ENCODE assay signal across 8 cellular contexts in the genomic region with DNA sequence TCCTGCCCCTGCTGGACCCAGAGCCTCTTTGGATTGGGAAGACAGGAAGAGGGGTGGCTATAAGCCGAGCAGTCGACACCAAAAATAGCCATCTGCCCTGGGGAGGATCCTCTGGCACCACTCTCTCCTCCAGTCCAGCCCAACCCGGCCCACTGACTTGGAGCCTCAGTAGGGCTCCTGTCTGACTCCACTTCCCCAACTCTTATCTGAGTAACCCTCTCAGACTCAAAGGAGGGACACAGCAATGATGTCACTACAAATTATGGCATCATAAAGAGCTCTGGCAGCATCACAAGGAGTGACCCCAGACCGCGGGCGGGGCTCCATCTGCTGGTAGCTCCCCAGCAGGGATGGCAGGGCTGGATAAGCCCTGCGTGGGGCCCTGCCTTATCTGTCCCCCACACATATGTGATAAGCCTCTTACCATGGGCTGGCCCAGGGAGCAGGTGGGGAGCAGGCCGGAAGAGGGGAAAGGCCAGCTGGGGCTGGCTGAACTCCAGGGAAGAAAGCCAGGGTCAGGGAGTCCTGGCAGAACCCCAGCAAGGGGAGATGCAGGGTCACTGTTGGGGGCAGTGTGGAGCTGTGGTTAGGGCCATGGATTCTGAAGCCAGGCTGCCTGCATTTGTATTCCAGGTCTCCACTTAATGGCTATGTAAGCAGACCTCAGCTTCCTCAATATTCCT. TPM values are rescaled to one million over a fixed set of nuclear protein-coding genes. Genes with fewer than 3 reads are reported as not detected.
A peak's percentile ranks its signal among the peaks of the same experiment; 100 is the strongest.
DNase-seq lines count a peak whose midpoint lies in the region; ATAC-seq and TF ChIP-seq lines count a peak whose summit lies in the region.

No MANE protein-coding gene starts in this region.

- TF ChIP-seq CTCF in Panc1 (IDR thresholded peaks at IDR 0.05) (no peak), neural progenitor cell (IDR thresholded peaks at IDR 0.05) (peak; percentile 32)

- H3K4me2 ChIP-seq in neural progenitor cell, result no peak overlapping the region

- H3K36me3 ChIP-seq in CD8-positive, alpha-beta memory T cell (ENCODE audit: insufficient read depth, low read length), result no peaks in the 10 kb centered on the region
- H3K36me3 ChIP-seq in Panc1 (ENCODE audit: control insufficient read depth, insufficient read depth, low read length) (no peaks in the 10 kb centered on the region; the same call in 1 of the 2 replicates), neural progenitor cell (no peaks in the 10 kb centered on the region)

- peak overlapping the region; percentile 30 for H3K27ac ChIP-seq in CD8-positive, alpha-beta memory T cell (ENCODE audit: low read depth, low read length)
- no peak overlapping the region for H3K27ac ChIP-seq in Panc1 (ENCODE audit: low read length)
- H3K27ac ChIP-seq in neural progenitor cell, result no peak overlapping the region

- peaks cover 0 to 19% (median 12%) of the 10 kb centered on the region in 3 donors for H3K4me1 Mint-ChIP-seq in CD8-positive, alpha-beta memory T cell
- peaks cover 43% of the 10 kb centered on the region for H3K4me1 Mint-ChIP-seq in neural progenitor cell

- H2AFZ ChIP-seq in neural progenitor cell (replicated peaks), result no peak overlapping the region

- H3K4me1 ChIP-seq in CD8-positive, alpha-beta memory T cell (ENCODE audit: insufficient read depth, low read length), result no peaks in the 10 kb centered on the region
- peaks cover 6% of the 10 kb centered on the region; the same call in 1 of the 2 replicates for H3K4me1 ChIP-seq in Panc1 (ENCODE audit: control insufficient read depth, insufficient read depth, low read length)
- peaks cover 21% of the 10 kb centered on the region for H3K4me1 ChIP-seq in neural progenitor cell

- CTCF ChIA-PET in CD8-positive, alpha-beta memory T cell (lab: Charles Lee), result interaction anchor here (0.7 to 5.7 kb wide), 21 partner anchors 9 to 1098 kb away, joined by 3 to 108 read pairs (median 3); a partner anchor contains a TSS
- CTCF ChIA-PET in Panc1 (lab: Charles Lee), result interaction anchor here (3.1 to 3.2 kb wide), 2 partner anchors 13 to 30 kb away, joined by 13 to 20 read pairs; no protein-coding TSS in a partner anchor

- H3K27ac Mint-ChIP-seq in CD8-positive, alpha-beta memory T cell, result peak overlapping the region in 2 of 8 donors; percentile 63 to 72
- H3K27ac Mint-ChIP-seq in neural progenitor cell, result peak overlapping the region; percentile 47

- POLR2A ChIA-PET in CD8-positive, alpha-beta memory T cell (lab: Charles Lee), result interaction anchor here (0.9 kb wide), 2 partner anchors 21 to 30 kb away, joined by 3 read pairs; no protein-coding TSS in a partner anchor
- POLR2A ChIA-PET in Panc1 (lab: Charles Lee), result no interaction called here

- H3K9ac ChIP-seq in neural progenitor cell, result no peak overlapping the region

- no peak for DNase-seq in CD8-positive, alpha-beta memory T cell
- no peak for DNase-seq in Panc1 (ENCODE audit: low read depth, low spot score)
- DNase-seq in erythroblast (lab: John Stamatoyannopoulos, UW), result peak; percentile 98 to 100
- peak; percentile 55 for DNase-seq in neural progenitor cell (ENCODE audit: low spot score)
- DNase-seq in middle frontal gyrus (ENCODE audit: extremely low spot score, low spot score), result no peak
- DNase-seq in HPDE6-E6E7 (ENCODE audit: extremely low spot score), result no peak

- H3K9me3 ChIP-seq in CD8-positive, alpha-beta memory T cell (ENCODE audit: low read length), result no peaks in the 10 kb centered on the region
- no peaks in the 10 kb centered on the region for H3K9me3 ChIP-seq in Panc1 (ENCODE audit: control insufficient read depth, insufficient read depth, low read depth, low read length)
- no peaks in the 10 kb centered on the region for H3K9me3 ChIP-seq in neural progenitor cell (ENCODE audit: low read depth)

- H3F3A ChIP-seq in neural progenitor cell (ENCODE audit: low read depth), result peaks cover 27% of the 10 kb centered on the region

- intact Hi-C loops in Panc1 (cut with micrococcal nuclease; ENCODE audit: unreplicated experiment), result loop anchor here (1.0 to 5.0 kb wide), 2 partner anchors 31 to 44 kb away; a partner anchor contains a TSS

- no peak overlapping the region for H3K4me3 ChIP-seq in CD8-positive, alpha-beta memory T cell (ENCODE audit: low read length)
- H3K4me3 ChIP-seq in Panc1 (ENCODE audit: low read depth in 2 of 2, low read length in 2 of 2) (no peak overlapping the region), neural progenitor cell (no peak overlapping the region)

- no peak overlapping the region for H3K4me3 Mint-ChIP-seq in CD8-positive, alpha-beta memory T cell
- no peak overlapping the region for H3K4me3 Mint-ChIP-seq in neural progenitor cell

- no peaks in the 10 kb centered on the region for H3K27me3 ChIP-seq in CD8-positive, alpha-beta memory T cell (ENCODE audit: insufficient read depth, low read length, poor library complexity, severe bottlenecking)
- H3K27me3 ChIP-seq in Panc1 (ENCODE audit: control insufficient read depth, insufficient read depth, low read length), result no peaks in the 10 kb centered on the region
- H3K27me3 ChIP-seq in neural progenitor cell, result no peaks in the 10 kb centered on the region

- in situ Hi-C loops in Panc1 (cut with HindIII; ENCODE audit: low pct_unique_long_range_greater_than_20kb, low sequenced_read_pairs), result no loop called here

- no TSS peak for BruUV-seq in Panc1 (replicated peaks; lab: Mats Ljungman, UMichigan)

- no peaks in the 10 kb centered on the region for H3K9me3 Mint-ChIP-seq in CD8-positive, alpha-beta memory T cell
- no peaks in the 10 kb centered on the region for H3K9me3 Mint-ChIP-seq in neural progenitor cell

- H3K79me2 ChIP-seq in neural progenitor cell (ENCODE audit: low read depth), result no peaks in the 10 kb centered on the region

- peaks cover 0 to 2% (median 0%) of the 10 kb centered on the region in 3 donors for H3K36me3 Mint-ChIP-seq in CD8-positive, alpha-beta memory T cell
- H3K36me3 Mint-ChIP-seq in neural progenitor cell, result no peaks in the 10 kb centered on the region

- H3K27me3 Mint-ChIP-seq in CD8-positive, alpha-beta memory T cell, result peaks cover 0 to 6% of the 10 kb centered on the region in 2 donors
- H3K27me3 Mint-ChIP-seq in neural progenitor cell (ENCODE audit: insufficient read depth, low read depth), result peaks cover 6% of the 10 kb centered on the region

- ATAC-seq in Panc1, result peak; percentile 47
- no peak for ATAC-seq in HG03354 (IDR thresholded peaks at IDR 0.05; ENCODE audit: poor library complexity, severe bottlenecking, unreplicated experiment)
- ATAC-seq in HG03469 (IDR thresholded peaks at IDR 0.05; ENCODE audit: unreplicated experiment), result no peak

- H4K20me1 ChIP-seq in neural progenitor cell (ENCODE audit: low read depth), result no peaks in the 10 kb centered on the region

- peak; percentile 81 for TF ChIP-seq POLR2A in erythroblast (IDR thresholded peaks at IDR 0.05; ENCODE audit: low read length)

RNA-seq across cellular contexts. Expression of a gene that starts 4.6 kb away (rescaled TPM):
- total RNA-seq in CD8-positive, alpha-beta memory T cell, result 1 to 10 TPM; 6.8 to 7.3 TPM
- polyA plus RNA-seq in CD8-positive, alpha-beta memory T cell, result 0.21 TPM
- total RNA-seq in Panc1 (2021; ENCODE audit: unreplicated experiment) (9.2 TPM), neural progenitor cell (ENCODE audit: low replicate concordance) (1.4 and 5.6 TPM in 2 replicates)
- polyA plus RNA-seq in Panc1 (2012; ENCODE audit: insufficient read length), result 24.4 TPM

RNA-seq across cellular contexts. Expression of a gene that starts 44.5 kb away (rescaled TPM):
- 1 to 10 TPM; 2.7 to 3.4 TPM for total RNA-seq in CD8-positive, alpha-beta memory T cell
- polyA plus RNA-seq in CD8-positive, alpha-beta memory T cell, result 0.43 TPM
- total RNA-seq in Panc1 (2021; ENCODE audit: unreplicated experiment) (24.4 TPM), neural progenitor cell (ENCODE audit: low replicate concordance) (3.3 and 13.5 TPM in 2 replicates)
- 27.3 TPM for polyA plus RNA-seq in Panc1 (2012; ENCODE audit: insufficient read length)

RNA-seq across cellular contexts. Expression of a gene that starts 56.9 kb away (rescaled TPM):
- 10 to 100 TPM; 39.7 to 41.7 TPM for total RNA-seq in CD8-positive, alpha-beta memory T cell
- polyA plus RNA-seq in CD8-positive, alpha-beta memory T cell, result 1.9 TPM
- total RNA-seq in Panc1 (2021; ENCODE audit: unreplicated experiment), result 90.1 TPM
- polyA plus RNA-seq in Panc1 (2012; ENCODE audit: insufficient read length), result 109 TPM
- 23.7 and 96.3 TPM in 2 replicates for total RNA-seq in neural progenitor cell (ENCODE audit: low replicate concordance)

Comparison
In these comparisons a context has a peak if more than half of its experiments do, and no peak if none do; other contexts are left out.
1. DNase-seq: peak in erythroblast (2 of 2) and neural progenitor cell (single experiment); none in CD8-positive, alpha-beta memory T cell (0 of 5), Panc1 (single experiment), middle frontal gyrus (single experiment) and HPDE6-E6E7 (single experiment).